Comparison of ENCODE assay signal across 13 cellular contexts in the genomic region with DNA sequence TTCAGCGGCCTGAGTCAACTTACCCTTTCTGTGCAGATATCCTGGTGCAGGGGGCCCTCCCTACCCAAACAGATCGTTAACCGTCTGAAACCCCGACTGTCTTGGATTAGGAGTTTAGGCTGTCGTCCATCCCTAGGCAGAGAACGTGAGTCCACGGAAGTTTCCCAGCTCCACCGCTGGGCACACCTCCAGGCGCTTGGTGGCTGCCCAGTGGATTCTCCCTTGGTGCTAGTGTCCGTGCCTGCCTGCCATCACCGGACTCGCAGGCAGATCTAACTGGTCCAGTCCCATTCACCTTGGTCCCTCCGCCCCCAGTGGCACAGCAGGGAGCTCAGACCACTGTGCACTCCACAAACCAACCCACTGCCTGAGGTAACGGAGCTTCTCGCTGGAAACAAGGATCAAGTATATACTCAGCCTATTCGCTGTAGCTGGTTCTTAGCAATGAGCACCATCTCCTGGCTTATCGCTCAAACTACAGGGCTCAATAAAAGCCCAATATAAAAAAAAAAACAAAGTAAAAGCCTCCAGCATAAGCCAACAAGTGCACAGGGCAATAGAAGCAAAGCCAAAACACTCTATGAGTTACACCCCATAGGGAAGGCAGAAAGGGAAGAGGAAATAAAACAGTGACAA.
DNase-seq lines count a peak whose midpoint lies in the region; ATAC-seq, FAIRE-seq and TF ChIP-seq lines count a peak whose summit lies in the region.
"Had no signal": no experiment of that assay in that cellular context is flagged by ENCODE, and none has a peak within 500 bp of the region (broad histone marks: within the 10 kb centered on the region; RNA-seq: fewer than 3 reads in every experiment).

No MANE protein-coding gene starts in this region.

- no CpG with 5 or more reads among the region's 17 CpGs for WGBS in mammary epithelial cell (ENCODE audit: low coverage, missing lambda C conversion rate)

- peak; percentile 80 for ATAC-seq in stimulated activated naive CD8-positive, alpha-beta T cell treated with anti-CD3 and anti-CD28 coated beads, Interleukin-15, amount 100 ng/mL, for 72 hours
- ATAC-seq in stimulated activated naive CD8-positive, alpha-beta T cell treated with anti-CD3 and anti-CD28 coated beads, Interleukin-15, Interleukin-2, amounts not matched to agents 100 U/mL and 50 U/mL, for 24 hours: no peak
- ATAC-seq in HG02678 (IDR thresholded peaks at IDR 0.05; ENCODE audit: unreplicated experiment): no peak
- ATAC-seq: K562, PC-3 had no signal

- CTCF ChIA-PET in mammary epithelial cell (lab: Charles Lee; ENCODE audit: low non-redundant PET): no interaction called here

- H2AFZ ChIP-seq in mammary epithelial cell (ENCODE audit: low read depth, low read length): no peak overlapping the region

- peaks cover under 1 to 4% of the 10 kb centered on the region in 2 donors for H3K9me3 Mint-ChIP-seq in stimulated activated naive CD8-positive, alpha-beta T cell treated with anti-CD3 and anti-CD28 coated beads, Interleukin-15, amount 100 ng/mL, for 72 hours
- H3K9me3 Mint-ChIP-seq: neural crest cell had no signal

- H3K4me3 ChIP-seq in mammary epithelial cell (replicated peaks in 1 of 3; ENCODE audit: insufficient read depth in 1 of 3, low read depth in 2 of 3, low read length in 3 of 3): no peak overlapping the region
- H3K4me3 ChIP-seq: K562, tibial artery had no signal

- dilution Hi-C loops in mammary epithelial cell (cut with HindIII; ENCODE audit: low sequenced_read_pairs): no loop called here

- no peak overlapping the region for H3K4me2 ChIP-seq in mammary epithelial cell (ENCODE audit: insufficient read depth, low read depth, low read length)

- no peak overlapping the region for H3K27ac Mint-ChIP-seq in stimulated activated naive CD8-positive, alpha-beta T cell treated with anti-CD3 and anti-CD28 coated beads, Interleukin-15, amount 100 ng/mL, for 72 hours

- DNase-seq in stimulated activated naive CD8-positive, alpha-beta T cell treated with anti-CD3 and anti-CD28 coated beads, Interleukin-15, amount 100 ng/mL, for 72 hours: peak in 1 of 2 donors; percentile 15
- DNase-seq in stimulated activated naive CD8-positive, alpha-beta T cell treated with anti-CD3 and anti-CD28 coated beads, Interleukin-15, Interleukin-2, amounts not matched to agents 100 U/mL and 50 U/mL, for 24 hours: no peak
- DNase-seq in RCC 7860 (ENCODE audit: low spot score) (peak; percentile 37), glomerular visceral epithelial cell (ENCODE audit: extremely low spot score) (peak; percentile 43), mammary epithelial cell (no peak), GM20000 (ENCODE audit: low spot score) (no peak), AML-193 (lab: John Stamatoyannopoulos, UW) (no peak)
- DNase-seq: glutamatergic neuron, PC-3, tibial artery had no signal

- in situ Hi-C loops in mammary epithelial cell (cut with MboI; ENCODE audit: low sequenced_read_pairs in 2 of 2): no loop called here

- no peak for TF ChIP-seq CTCF in mammary epithelial cell (conservative IDR thresholded peaks at IDR 0.05 in 1 of 2, IDR thresholded peaks at IDR 0.05 in 1 of 2; ENCODE audit: extremely low read depth in 1 of 2, insufficient read depth in 1 of 2, low read depth in 1 of 2, low read length in 2 of 2)
- no peak for TF ChIP-seq CTCF in GM20000 (IDR thresholded peaks at IDR 0.05; ENCODE audit: extremely low read depth, missing control alignments)

- no peaks in the 10 kb centered on the region for H3K9me3 ChIP-seq in mammary epithelial cell (replicated peaks; ENCODE audit: insufficient read depth, low read length)
- H3K9me3 ChIP-seq: tibial artery had no signal

- H3K36me3 ChIP-seq in mammary epithelial cell (ENCODE audit: insufficient read depth, low read length): no peaks in the 10 kb centered on the region
- H3K36me3 ChIP-seq: tibial artery had no signal

- no peaks in the 10 kb centered on the region for H3K79me2 ChIP-seq in mammary epithelial cell (ENCODE audit: insufficient read depth, low read length)

- no TSS peak for BruUV-seq in mammary epithelial cell (replicated peaks; lab: Mats Ljungman, UMichigan)

- H3K4me1 ChIP-seq in mammary epithelial cell (ENCODE audit: insufficient read depth, low read length): no peaks in the 10 kb centered on the region
- H3K4me1 ChIP-seq: tibial artery had no signal

- H4K20me1 ChIP-seq in mammary epithelial cell (ENCODE audit: insufficient read depth, low read length): no peaks in the 10 kb centered on the region

- H3K27ac ChIP-seq in mammary epithelial cell (ENCODE audit: insufficient read depth, low read depth, low read length): no peak overlapping the region
- H3K27ac ChIP-seq: tibial artery had no signal

- no peaks in the 10 kb centered on the region for H3K27me3 ChIP-seq in mammary epithelial cell (ENCODE audit: insufficient read depth, low read length)
- H3K27me3 ChIP-seq: tibial artery had no signal

- H3K9ac ChIP-seq in mammary epithelial cell (ENCODE audit: insufficient read depth, low read length): no peak overlapping the region

- FAIRE-seq in RCC 7860 (lab: Jason Lieb, UNC): no peak
- FAIRE-seq: K562 had no signal

- no peak overlapping the region for H3K4me3 Mint-ChIP-seq in stimulated activated naive CD8-positive, alpha-beta T cell treated with anti-CD3 and anti-CD28 coated beads, Interleukin-15, amount 100 ng/mL, for 72 hours
- H3K4me3 Mint-ChIP-seq: neural crest cell had no signal

- intact Hi-C loops in mammary epithelial cell (cut with micrococcal nuclease): no loop called here

- H3K27me3 Mint-ChIP-seq in stimulated activated naive CD8-positive, alpha-beta T cell treated with anti-CD3 and anti-CD28 coated beads, Interleukin-15, amount 100 ng/mL, for 72 hours: no peaks in the 10 kb centered on the region

- H3K4me1 Mint-ChIP-seq in stimulated activated naive CD8-positive, alpha-beta T cell treated with anti-CD3 and anti-CD28 coated beads, Interleukin-15, amount 100 ng/mL, for 72 hours: peaks cover 8% of the 10 kb centered on the region
- H3K4me1 Mint-ChIP-seq: neural crest cell had no signal

Comparison
In these comparisons a context has a peak if more than half of its experiments do, and no peak if none do; other contexts are left out.
1. DNase-seq: peak in RCC 7860 (single experiment) and glomerular visceral epithelial cell (single experiment); none in stimulated activated naive CD8-positive, alpha-beta T cell treated with anti-CD3 and anti-CD28 coated beads, Interleukin-15, Interleukin-2, amounts not matched to agents 100 U/mL and 50 U/mL, for 24 hours (single experiment), mammary epithelial cell (single experiment), GM20000 (single experiment) and AML-193 (0 of 2).